27 cellular contexts compared by ENCODE assay signal in the genomic region with DNA sequence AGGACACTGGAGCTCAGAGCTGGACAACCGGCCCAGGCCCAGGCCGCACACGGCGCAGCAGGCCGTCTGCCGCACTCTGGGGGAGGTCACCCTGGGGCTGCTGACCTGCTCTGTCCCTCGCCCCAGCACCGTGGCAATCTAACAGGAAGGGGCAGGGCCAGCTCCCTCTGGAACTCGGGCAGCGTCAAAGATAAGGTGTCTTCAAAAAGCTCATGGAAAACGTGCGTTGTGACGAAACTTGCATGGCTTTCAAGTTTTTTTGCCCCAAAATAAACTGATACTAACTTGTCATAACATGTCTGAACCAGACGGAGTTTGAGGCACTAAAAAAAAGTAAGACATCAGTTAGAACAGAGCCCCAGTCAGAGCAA. TPM values are rescaled to one million over a fixed set of nuclear protein-coding genes. Genes with fewer than 3 reads are reported as not detected.
DNase-seq lines count a peak whose midpoint lies in the region; ATAC-seq, FAIRE-seq and TF ChIP-seq lines count a peak whose summit lies in the region.
"Had no signal": no experiment of that assay in that cellular context is flagged by ENCODE, and none has a peak within 500 bp of the region (broad histone marks: within the 10 kb centered on the region; RNA-seq: fewer than 3 reads in every experiment).

No MANE protein-coding gene starts in this region.

- no peak for FAIRE-seq in H1 (lab: Jason Lieb, UNC)
- FAIRE-seq: D721Med had no signal

- H3K4me3 ChIP-seq in cardiac muscle cell (no peak overlapping the region), WERI-Rb-1 (ENCODE audit: low read depth, low read length) (no peak overlapping the region), H1 (ENCODE audit: extremely low read depth in 1 of 4, insufficient read depth in 2 of 4, low read depth in 3 of 4, low read length in 4 of 4) (no peak overlapping the region), testis (no peak overlapping the region), BE2C (ENCODE audit: low read depth, low read length) (no peak overlapping the region)
- H3K4me3 ChIP-seq: BLaER1, GM23248, HAP-1, PC-9 had no signal

- H3K27me3 ChIP-seq in cardiac muscle cell (no peaks in the 10 kb centered on the region), WERI-Rb-1 (ENCODE audit: insufficient read depth, low read depth, severe bottlenecking) (no peaks in the 10 kb centered on the region), H1 (replicated peaks in 1 of 4; ENCODE audit: control insufficient read depth in 3 of 4, extremely low read depth in 1 of 4, insufficient read depth in 3 of 4, low read length in 3 of 4) (no peaks in the 10 kb centered on the region), testis (no peaks in the 10 kb centered on the region), BE2C (no peaks in the 10 kb centered on the region)
- H3K27me3 ChIP-seq: BLaER1 had no signal

- no peak overlapping the region for H3K4ac ChIP-seq in H1 (replicated peaks; ENCODE audit: insufficient read length, low read depth, low read length)

- no peak overlapping the region for H4K5ac ChIP-seq in H1 (ENCODE audit: insufficient read length, low read depth, low read length)

- H2BK15ac ChIP-seq in H1 (ENCODE audit: low read length) = no peak overlapping the region

- intact Hi-C loops in Right ventricle myocardium inferior (cut with DNase I) = no loop called here
- intact Hi-C loops in testis (cut with DNase I; ENCODE audit: low total_unique reads) = no loop called here

- H2BK20ac ChIP-seq in H1 (ENCODE audit: low read length) = no peak overlapping the region

- POLR2A ChIA-PET in H1 (lab: Charles Lee; ENCODE audit: partially characterized antibody) = interaction anchor here (0.9 kb wide), 1 partner anchor 14 kb away, joined by 3 read pairs; no protein-coding TSS in a partner anchor

- no peaks in the 10 kb centered on the region for H3K79me2 ChIP-seq in H1 (ENCODE audit: control insufficient read depth in 1 of 2, insufficient read depth in 2 of 2, low read length in 2 of 2)

- H3K23ac ChIP-seq in H1 (ENCODE audit: insufficient read length) = no peak overlapping the region

- H3K23me2 ChIP-seq in H1 (ENCODE audit: low read depth, low read length) = peaks cover 2% of the 10 kb centered on the region; the same call in 1 of the 2 replicates

- 0 out of 2 replicates have a peak overlapping the region, but pooled peaks have one; percentile 16 for H2BK5ac ChIP-seq in H1 (ENCODE audit: low read depth, low read length)

- no peak overlapping the region for H3K14ac ChIP-seq in H1 (ENCODE audit: insufficient read length)

- TF ChIP-seq CTCF in cardiac muscle cell (IDR thresholded peaks at IDR 0.05; ENCODE audit: low read depth, low read length) = no peak
- no peak for TF ChIP-seq CTCF in WERI-Rb-1 (IDR thresholded peaks at IDR 0.05; ENCODE audit: low read depth, low read length)
- no peak for TF ChIP-seq CTCF in H1 (IDR thresholded peaks at IDR 0.05; ENCODE audit: control extremely low read depth in 1 of 3, insufficient read depth in 1 of 3, low read depth in 1 of 3, low read length in 3 of 3)
- TF ChIP-seq CTCF in testis (IDR thresholded peaks at IDR 0.05) = no peak
- no peak for TF ChIP-seq CTCF in BE2C (IDR thresholded peaks at IDR 0.05; ENCODE audit: low read depth, low read length)

- H2BK120ac ChIP-seq in H1 (replicated peaks; ENCODE audit: low read depth, low read length) = no peak overlapping the region

- no peak overlapping the region for H3K9ac ChIP-seq in H1 (replicated peaks in 1 of 4; ENCODE audit: extremely low read depth in 1 of 4, low read depth in 3 of 4, low read length in 3 of 4)
- H3K9ac ChIP-seq: BLaER1, GM23248, KMS-11, SK-N-SH had no signal

- TF ChIP-seq POLR2A in H1 (IDR thresholded peaks at IDR 0.05; ENCODE audit: control extremely low read depth in 1 of 2, low read depth in 2 of 2, low read length in 2 of 2) (no peak), testis (IDR thresholded peaks at IDR 0.05) (no peak)

- no peak overlapping the region for H2AK5ac ChIP-seq in H1 (ENCODE audit: low read depth, low read length)

- H3K18ac ChIP-seq in H1 (ENCODE audit: extremely low read depth, low read length) = no peak overlapping the region

- DNase-seq in cardiac muscle cell (ENCODE audit: low read depth in 1 of 2, low spot score in 1 of 2) (no peak), Right ventricle myocardium inferior (ENCODE audit: missing footprints) (no peak), WERI-Rb-1 (no peak), H1 (ENCODE audit: low read depth in 1 of 2, low spot score in 2 of 2) (no peak), testis (peak; percentile 65), dermis blood vessel endothelial cell (no peak), BE2C (no peak)
- DNase-seq: CD4-positive, CD25-positive, alpha-beta regulatory T cell; DMS53; GM23248; IMR-90; NCI-H1092; NCI-H1417 treated with DMSO at 0.1 percent for 48 hours; NCI-H1694 treated with DMSO at 0.1 percent for 48 hours; NCI-H2081; NCI-H2171; NCI-H226; NCI-H510A; NCI-H69; PC-9; SW 1271 had no signal

- no peak overlapping the region for H2AFZ ChIP-seq in H1 (ENCODE audit: low read length)
- H2AFZ ChIP-seq: GM23248, PC-9 had no signal

- TF ChIP-seq EP300 in H1 (IDR thresholded peaks at IDR 0.05; ENCODE audit: borderline replicate concordance in 1 of 2, low read depth in 2 of 2, low read length in 2 of 2) = no peak

- H3K27ac ChIP-seq in cardiac muscle cell (peak overlapping the region; percentile 27), WERI-Rb-1 (peak overlapping the region; percentile 23), H1 (ENCODE audit: low read depth, low read length) (no peak overlapping the region), testis (no peak overlapping the region)
- H3K27ac ChIP-seq: BLaER1, GM23248, KMS-11, PC-9 had no signal

- H2BK12ac ChIP-seq in H1 (ENCODE audit: low read depth, low read length) = no peak overlapping the region

- no peak overlapping the region for H4K91ac ChIP-seq in H1 (replicated peaks; ENCODE audit: insufficient read length, low read length)

- H3K4me1 ChIP-seq in cardiac muscle cell (ENCODE audit: low read depth) = no peaks in the 10 kb centered on the region
- H3K4me1 ChIP-seq in H1 (replicated peaks in 1 of 4; ENCODE audit: control insufficient read depth in 3 of 4, insufficient read depth in 4 of 4, low read length in 3 of 4) = peaks cover 0 to 14% (median 8%) of the 10 kb centered on the region in 4 experiments; a peak in 6 of 7 replicates
- H3K4me1 ChIP-seq in testis = peaks cover 19% of the 10 kb centered on the region
- peaks cover 5% of the 10 kb centered on the region; the same call in 1 of the 2 replicates for H3K4me1 ChIP-seq in BE2C
- H3K4me1 ChIP-seq: HAP-1 had no signal

- no peaks in the 10 kb centered on the region for H3K9me3 ChIP-seq in cardiac muscle cell (ENCODE audit: low read depth)
- no peaks in the 10 kb centered on the region for H3K9me3 ChIP-seq in WERI-Rb-1 (ENCODE audit: severe bottlenecking)
- no peaks in the 10 kb centered on the region for H3K9me3 ChIP-seq in H1 (ENCODE audit: insufficient read depth in 2 of 2, low read depth in 1 of 2, low read length in 1 of 2)
- no peaks in the 10 kb centered on the region for H3K9me3 ChIP-seq in testis
- H3K9me3 ChIP-seq in BE2C = no peaks in the 10 kb centered on the region
- H3K9me3 ChIP-seq: BLaER1, HAP-1, SK-N-SH had no signal

- CTCF ChIA-PET in H1 (lab: Charles Lee; ENCODE audit: partially characterized antibody) = interaction anchor here (1.7 to 16.5 kb wide), 4 partner anchors 10 to 56 kb away, joined by 3 to 228 read pairs (median 66); no protein-coding TSS in a partner anchor

- H3K56ac ChIP-seq in H1 (replicated peaks; ENCODE audit: insufficient read length, low read depth, low read length) = no peak overlapping the region

- no peaks in the 10 kb centered on the region for H3K79me1 ChIP-seq in H1 (ENCODE audit: low read depth, low read length)

- no peak for ATAC-seq in Right ventricle myocardium inferior
- no peak for ATAC-seq in HG03469 (IDR thresholded peaks at IDR 0.05; ENCODE audit: unreplicated experiment)

- no peak overlapping the region for H3K4me2 ChIP-seq in H1 (ENCODE audit: insufficient read depth in 1 of 2, low read depth in 2 of 2, low read length in 2 of 2)
- H3K4me2 ChIP-seq: BLaER1, KMS-11, PC-9, SK-N-SH had no signal

- H3K36me3 ChIP-seq in cardiac muscle cell = peaks cover 2% of the 10 kb centered on the region
- peaks cover 61% of the 10 kb centered on the region for H3K36me3 ChIP-seq in WERI-Rb-1
- peaks cover 3 to 31% (median 6%) of the 10 kb centered on the region in 4 experiments; a peak in 5 of 8 replicates for H3K36me3 ChIP-seq in H1 (ENCODE audit: control insufficient read depth in 2 of 4, insufficient read depth in 4 of 4, low read length in 3 of 4)
- no peaks in the 10 kb centered on the region for H3K36me3 ChIP-seq in testis (ENCODE audit: low read depth, missing control alignments)
- H3K36me3 ChIP-seq in BE2C = peaks cover 80% of the 10 kb centered on the region

- WGBS in H1 (ENCODE audit: extremely low coverage in 1 of 2, insufficient coverage in 1 of 2, insufficient read length in 1 of 2, insufficient replicate concordance in 2 of 2, low coverage in 1 of 2, low lambda C conversion rate in 2 of 2, missing lambda C conversion rate in 1 of 2), 2 experiments = 89% methylated on average over 14 of the region's 14 CpGs; no CpG with 5 or more reads in 1 of the 2 experiments
- WGBS in testis, 2 donors = 59 to 61% methylated on average over 10 to 14 of the region's 14 CpGs

- peaks cover 0 to 10% of the 10 kb centered on the region in 2 experiments for H4K20me1 ChIP-seq in H1 (replicated peaks in 1 of 2; ENCODE audit: control insufficient read depth in 1 of 2, insufficient read depth in 2 of 2, low read length in 2 of 2)

- TF ChIP-seq RAD21 in H1 (IDR thresholded peaks at IDR 0.05 in 1 of 2, conservative IDR thresholded peaks at IDR 0.05 in 1 of 2; ENCODE audit: low read depth in 2 of 2, low read length in 2 of 2) = no peak

- no peak overlapping the region for H4K8ac ChIP-seq in H1 (ENCODE audit: extremely low read depth, insufficient read depth, low read length)

RNA-seq across cellular contexts. Expression of a gene that starts 12.2 kb away (rescaled TPM):
- 1.2 and 8.6 TPM in 2 replicates for total RNA-seq in cardiac muscle cell
- 3.0 and 9.2 TPM in 2 replicates for polyA plus RNA-seq in cardiac muscle cell
- 0.68 TPM for total RNA-seq in Right ventricle myocardium inferior
- 2.9 and 4.1 TPM in 2 replicates for total RNA-seq in H1 (2021; fragmentation: NEBNext Ultra II Directional; extraction: Animal tissue kit (Norgen Biotek cat#: 25700))
- 9.3 and 10.0 TPM in 2 replicates for polyA plus RNA-seq in H1 (2011; rRNA removed)
- polyA plus RNA-seq in H1 (2011; cell fraction: cytosol; rRNA removed) = 9.1 TPM
- 19.8 TPM for polyA plus RNA-seq in H1 (2011; cell fraction: nucleus; rRNA removed)
- polyA plus RNA-seq in H1 (2012, experiment 1 of 2) = 4.2 to 8.7 TPM (median 7.7 TPM) in 4 replicates
- polyA plus RNA-seq in H1 (2012, experiment 2 of 2) = 4.7 TPM
- polyA plus RNA-seq in H1 (2013, experiment 1 of 2) = 5.4 TPM
- polyA plus RNA-seq in H1 (2013, experiment 2 of 2) = 4.9 TPM
- 4.7 and 7.9 TPM in 2 replicates for polyA minus RNA-seq in H1 (2011; rRNA and poly(A)+ RNA removed)
- polyA minus RNA-seq in H1 (2011; cell fraction: cytosol; rRNA and poly(A)+ RNA removed) = 5.4 TPM
- polyA minus RNA-seq in H1 (2011; cell fraction: nucleus; rRNA and poly(A)+ RNA removed) = 5.2 TPM
- total RNA-seq in testis = 10 to 100 TPM; 33.2 to 38.0 TPM
- polyA plus RNA-seq in testis (ENCODE audit: insufficient read depth, low read depth, low replicate concordance) = 84.2 TPM
- 0.85 and 1.2 TPM in 2 replicates for total RNA-seq in dermis blood vessel endothelial cell
- 0.29 TPM for polyA plus RNA-seq in BE2C (2012; ENCODE audit: insufficient read depth, insufficient read length, low read depth)

RNA-seq across cellular contexts. Expression of a gene that starts 24.0 kb away (rescaled TPM):
- total RNA-seq in cardiac muscle cell (24.4 and 39.7 TPM in 2 replicates), Right ventricle myocardium inferior (17.8 TPM), testis (100 to 1,000 TPM; 149 to 200 TPM), dermis blood vessel endothelial cell (8.7 and 14.0 TPM in 2 replicates)
- polyA plus RNA-seq in cardiac muscle cell (19.2 and 21.3 TPM in 2 replicates), H1 (2011; rRNA removed) (44.3 and 69.6 TPM in 2 replicates), testis (ENCODE audit: insufficient read depth, low read depth, low replicate concordance) (104 TPM)
- 42.4 and 44.3 TPM in 2 replicates for total RNA-seq in H1 (2021; fragmentation: NEBNext Ultra II Directional; extraction: Animal tissue kit (Norgen Biotek cat#: 25700))
- polyA plus RNA-seq in H1 (2011; cell fraction: cytosol; rRNA removed) = 21.3 TPM
- polyA plus RNA-seq in H1 (2011; cell fraction: nucleus; rRNA removed) = 69.2 TPM
- 35.1 to 44.9 TPM (median 43.7 TPM) in 4 replicates for polyA plus RNA-seq in H1 (2012, experiment 1 of 2)
- polyA plus RNA-seq in H1 (2012, experiment 2 of 2) = 33.4 TPM
- polyA plus RNA-seq in H1 (2013, experiment 1 of 2) = 22.8 TPM
- polyA plus RNA-seq in H1 (2013, experiment 2 of 2) = 21.3 TPM
- polyA minus RNA-seq in H1 (2011; rRNA and poly(A)+ RNA removed) = 18.8 and 19.5 TPM in 2 replicates
- 24.8 TPM for polyA minus RNA-seq in H1 (2011; cell fraction: cytosol; rRNA and poly(A)+ RNA removed)
- polyA minus RNA-seq in H1 (2011; cell fraction: nucleus; rRNA and poly(A)+ RNA removed) = 20.1 TPM
- 165 TPM for polyA plus RNA-seq in BE2C (2012; ENCODE audit: insufficient read depth, insufficient read length, low read depth)

RNA-seq across cellular contexts. Expression of a gene that starts 39.1 kb away (rescaled TPM):
- 5.3 and 9.3 TPM in 2 replicates for total RNA-seq in cardiac muscle cell
- polyA plus RNA-seq in cardiac muscle cell = 9.1 and 20.8 TPM in 2 replicates
- total RNA-seq in Right ventricle myocardium inferior = 11.0 TPM
- total RNA-seq in H1 (2021; fragmentation: NEBNext Ultra II Directional; extraction: Animal tissue kit (Norgen Biotek cat#: 25700)) = 45.9 and 53.2 TPM in 2 replicates
- polyA plus RNA-seq in H1 (2011; rRNA removed) = 14.3 and 44.7 TPM in 2 replicates
- polyA plus RNA-seq in H1 (2011; cell fraction: cytosol; rRNA removed) = 15.0 TPM
- 29.0 TPM for polyA plus RNA-seq in H1 (2011; cell fraction: nucleus; rRNA removed)
- polyA plus RNA-seq in H1 (2012, experiment 1 of 2) = 15.6 to 26.7 TPM (median 23.8 TPM) in 4 replicates
- polyA plus RNA-seq in H1 (2012, experiment 2 of 2) = 21.5 TPM
- polyA plus RNA-seq in H1 (2013, experiment 1 of 2) = 27.2 TPM
- polyA plus RNA-seq in H1 (2013, experiment 2 of 2) = 28.5 TPM
- polyA minus RNA-seq in H1 (2011; rRNA and poly(A)+ RNA removed) = 1.1 and 2.2 TPM in 2 replicates
- polyA minus RNA-seq in H1 (2011; cell fraction: cytosol; rRNA and poly(A)+ RNA removed) = 32.1 TPM
- 10.4 TPM for polyA minus RNA-seq in H1 (2011; cell fraction: nucleus; rRNA and poly(A)+ RNA removed)
- total RNA-seq in testis = 10 to 100 TPM; 14.7 to 26.5 TPM
- 13.3 TPM for polyA plus RNA-seq in testis (ENCODE audit: insufficient read depth, low read depth, low replicate concordance)
- 5.3 and 9.5 TPM in 2 replicates for total RNA-seq in dermis blood vessel endothelial cell
- 112 TPM for polyA plus RNA-seq in BE2C (2012; ENCODE audit: insufficient read depth, insufficient read length, low read depth)

Comparison
In these comparisons a context has a peak if more than half of its experiments do, and no peak if none do; other contexts are left out.
1. H3K27ac ChIP-seq: peak in cardiac muscle cell (single experiment) and WERI-Rb-1 (single experiment); none in H1 (single experiment) and testis (0 of 2).